In genomic region chr10:71638577-71639411, GRCh38 we compare ENCODE assay signal across 1 cellular context.
A peak's percentile ranks its signal among the peaks of the same experiment; 100 is the strongest.
TF ChIP-seq lines count a peak whose summit lies in the region.

No MANE protein-coding gene starts in this region.

TF ChIP-seq in K562, 482 proteins besides CTCF, POLR2A, EP300 and RAD21 (continued from another document):
- TF ChIP-seq CHD7 (IDR thresholded peaks at IDR 0.05; ENCODE audit: low read depth, low read length), result no peak
- TF ChIP-seq ZNF253 (CRISPR knock-in tag; conservative IDR thresholded peaks at IDR 0.05), result no peak
- TF ChIP-seq ZNF592 (IDR thresholded peaks at IDR 0.05), result no peak
- TF ChIP-seq CHD4 (IDR thresholded peaks at IDR 0.05; ENCODE audit: insufficient read depth, insufficient replicate concordance, low read depth, low read length, poor library complexity, severe bottlenecking), result no peak
- TF ChIP-seq ZNF282 (CRISPR knock-in tag; IDR thresholded peaks at IDR 0.05), result no peak
- TF ChIP-seq STAT5B (CRISPR knock-in tag; IDR thresholded peaks at IDR 0.05), result no peak
- no peak for TF ChIP-seq MCM2 (IDR thresholded peaks at IDR 0.05; ENCODE audit: low read depth)
- TF ChIP-seq TGIF2 (CRISPR knock-in tag; IDR thresholded peaks at IDR 0.05), result no peak
- TF ChIP-seq FIP1L1 (IDR thresholded peaks at IDR 0.05; ENCODE audit: low read depth, low read length, poor library complexity, severe bottlenecking), result no peak
- no peak for TF ChIP-seq E2F5 (CRISPR knock-in tag; IDR thresholded peaks at IDR 0.05)
- peak; percentile 97; the same call in 1 of the 2 replicates for TF ChIP-seq RNF2 (IDR thresholded peaks at IDR 0.05)
- peak; percentile 69 for TF ChIP-seq PRDM10 (IDR thresholded peaks at IDR 0.05; ENCODE audit: partially characterized antibody)
- no peak for TF ChIP-seq SETDB1 (IDR thresholded peaks at IDR 0.05; ENCODE audit: low read length)
- no peak for TF ChIP-seq THRA (IDR thresholded peaks at IDR 0.05)
- peak; percentile 68 for TF ChIP-seq ZNF175 (CRISPR knock-in tag; IDR thresholded peaks at IDR 0.05; ENCODE audit: low read depth)
- 0 out of 4 replicates have a peak, but pooled peaks have one; percentile 35 to 62 for TF ChIP-seq SIN3A (IDR thresholded peaks at IDR 0.05; ENCODE audit: borderline replicate concordance in 2 of 2, control insufficient read depth in 1 of 2, low read depth in 2 of 2, low read length in 2 of 2)
- no peak for TF ChIP-seq SMARCA5 (IDR thresholded peaks at IDR 0.05)
- peak; percentile 58; the same call in 1 of the 2 replicates for TF ChIP-seq MECOM (CRISPR knock-in tag; IDR thresholded peaks at IDR 0.05)
- TF ChIP-seq GTF2F1 (IDR thresholded peaks at IDR 0.05; ENCODE audit: low read depth, low read length), result no peak
- TF ChIP-seq ZKSCAN3 (CRISPR knock-in tag; IDR thresholded peaks at IDR 0.05), result no peak
- TF ChIP-seq PPARD (CRISPR knock-in tag; IDR thresholded peaks at IDR 0.05), result no peak
- TF ChIP-seq SP2 (IDR thresholded peaks at IDR 0.05; ENCODE audit: extremely low read depth, low read depth, low read length, poor library complexity, severe bottlenecking), result peak; percentile 6
- TF ChIP-seq ZKSCAN1 (IDR thresholded peaks at IDR 0.05; ENCODE audit: low read depth, low read length), result peak; percentile 94
- no peak for TF ChIP-seq HINFP (tag; conservative IDR thresholded peaks at IDR 0.05; ENCODE audit: low read depth)
- TF ChIP-seq CREB3 (tag; conservative IDR thresholded peaks at IDR 0.05; ENCODE audit: low read depth), result no peak
- peak; percentile 57 for TF ChIP-seq NFRKB (IDR thresholded peaks at IDR 0.05; ENCODE audit: low read depth)
- peak; percentile 67; the same call in 1 of the 2 replicates for TF ChIP-seq HDAC8 (tag; IDR thresholded peaks at IDR 0.05)
- TF ChIP-seq PHF8 (IDR thresholded peaks at IDR 0.05; ENCODE audit: borderline replicate concordance, low read length), result no peak; the same call in 1 of the 2 replicates
- no peak for TF ChIP-seq ZNF696 (CRISPR knock-in tag; conservative IDR thresholded peaks at IDR 0.05)
